Comparison of ENCODE assay signal across 22 cellular contexts in the genomic region with DNA sequence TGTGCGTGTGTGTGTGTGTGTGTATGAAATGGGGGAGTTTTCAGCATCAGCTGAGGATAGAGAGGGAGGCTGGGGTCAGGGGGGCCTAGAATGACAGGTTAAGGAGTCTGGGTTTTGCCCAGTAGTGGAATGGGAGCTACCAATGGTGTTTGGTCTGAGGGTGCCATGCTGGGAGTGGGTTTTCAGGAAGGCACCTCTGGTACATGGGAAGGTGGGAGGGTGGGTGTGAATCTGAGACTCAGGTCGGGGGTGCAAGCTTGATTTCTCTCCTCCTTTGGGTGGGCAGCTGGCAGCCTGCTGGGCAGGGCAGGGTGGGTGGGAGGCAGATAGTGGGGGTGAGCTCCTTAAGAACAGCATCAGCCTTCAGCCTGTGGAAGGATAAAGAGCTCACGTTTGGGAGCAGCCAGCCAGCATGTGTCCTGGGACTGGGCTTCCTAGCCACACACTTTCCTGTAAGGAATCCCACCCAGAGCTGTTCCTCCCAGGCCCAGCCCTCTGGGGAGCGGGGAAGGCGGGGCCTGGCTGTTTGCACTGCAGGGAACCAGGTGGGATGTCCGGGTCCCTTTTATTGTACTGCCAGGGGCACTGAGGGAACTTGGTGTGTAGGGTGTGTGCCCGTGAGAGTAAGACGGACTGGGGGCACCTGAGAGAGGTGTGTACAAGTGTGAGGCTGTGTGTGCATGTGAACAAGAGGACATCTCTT.
"Had no signal": no experiment of that assay in that cellular context is flagged by ENCODE, and none has a peak within 500 bp of the region (broad histone marks: within the 10 kb centered on the region; RNA-seq: fewer than 3 reads in every experiment).

No MANE protein-coding gene starts in this region.

- H3K79me2 ChIP-seq: parathyroid adenoma had no signal

- H3K27ac Mint-ChIP-seq: activated B cell treated with CpG ODN at 0.5 μM for 24 hours; activated naive CD8-positive, alpha-beta T cell treated with anti-CD3 and anti-CD28 coated beads, Interleukin-2, amount 50 U/mL, for 24 hours; activated T-cell treated with anti-CD3 and anti-CD28 coated beads, Interleukin-2, amount 50 U/mL, for 72 hours; immature natural killer cell; natural killer cell; T-helper 1 cell treated with Interleukin-12 subunit alpha and Interleukin-12 subunit beta and Interleukin-4 antibody, amounts not matched to agents 30 μg/mL and 1 μg/mL, for 36 hours had no signal

- H3K9ac ChIP-seq: parathyroid adenoma had no signal

- H3K9me3 ChIP-seq: upper lobe of left lung had no signal

- DNase-seq: activated B cell treated with CpG ODN at 0.5 μM for 24 hours; activated CD4-positive, alpha-beta T cell treated with anti-CD3 and anti-CD28 coated beads for 4 hours; activated gamma-delta T cell; activated naive CD4-positive, alpha-beta T cell treated with anti-CD3 and anti-CD28 coated beads, Interleukin-2, amount 50 U/mL, for 16 hours; activated naive CD8-positive, alpha-beta T cell treated with anti-CD3 and anti-CD28 coated beads, Interleukin-2, amount 50 U/mL, for 24 hours; activated T-cell treated with anti-CD3 and anti-CD28 coated beads, Interleukin-2, amount 50 U/mL, for 72 hours; cortex of kidney; erythroblast; foreskin keratinocyte; immature natural killer cell; left ventricle myocardium superior; midbrain; natural killer cell; right cardiac atrium; stimulated activated CD4-positive, alpha-beta T cell treated with anti-CD3 and anti-CD28 coated beads, Interleukin-12 subunit alpha, Interleukin-12 subunit beta, amount 100 ng/mL, for 4 hours; stimulated activated CD4-positive, alpha-beta T cell treated with anti-CD3 and anti-CD28 coated beads, Interleukin-4, amount 100 ng/mL, for 4 hours; stimulated activated naive CD8-positive, alpha-beta T cell treated with anti-CD3 and anti-CD28 coated beads, Interleukin-15, Interleukin-2, amounts not matched to agents 100 U/mL and 50 U/mL, for 24 hours; T1000; upper lobe of left lung had no signal

- H3K36me3 ChIP-seq: upper lobe of left lung had no signal

- H3K36me3 Mint-ChIP-seq: immature natural killer cell, natural killer cell had no signal

- H3K4me1 Mint-ChIP-seq: activated B cell treated with CpG ODN at 0.5 μM for 24 hours; activated naive CD8-positive, alpha-beta T cell treated with anti-CD3 and anti-CD28 coated beads, Interleukin-2, amount 50 U/mL, for 24 hours; immature natural killer cell; natural killer cell had no signal

- H3K4me3 Mint-ChIP-seq: activated B cell treated with CpG ODN at 0.5 μM for 24 hours; activated naive CD8-positive, alpha-beta T cell treated with anti-CD3 and anti-CD28 coated beads, Interleukin-2, amount 50 U/mL, for 24 hours; activated T-cell treated with anti-CD3 and anti-CD28 coated beads, Interleukin-2, amount 50 U/mL, for 72 hours; immature natural killer cell; natural killer cell; T-helper 1 cell treated with Interleukin-12 subunit alpha and Interleukin-12 subunit beta and Interleukin-4 antibody, amounts not matched to agents 30 μg/mL and 1 μg/mL, for 36 hours had no signal

- H3K9me3 Mint-ChIP-seq: activated B cell treated with CpG ODN at 0.5 μM for 24 hours; activated naive CD8-positive, alpha-beta T cell treated with anti-CD3 and anti-CD28 coated beads, Interleukin-2, amount 50 U/mL, for 24 hours; activated T-cell treated with anti-CD3 and anti-CD28 coated beads, Interleukin-2, amount 50 U/mL, for 72 hours; natural killer cell; T-helper 1 cell treated with Interleukin-12 subunit alpha and Interleukin-12 subunit beta and Interleukin-4 antibody, amounts not matched to agents 30 μg/mL and 1 μg/mL, for 36 hours had no signal

- H3K4me3 ChIP-seq: upper lobe of left lung had no signal

- H3K27ac ChIP-seq: foreskin keratinocyte, parathyroid adenoma, upper lobe of left lung had no signal

- FAIRE-seq: endometrium had no signal

- H2AFZ ChIP-seq: parathyroid adenoma had no signal

- H3K4me1 ChIP-seq: foreskin keratinocyte, parathyroid adenoma had no signal

- ATAC-seq: activated naive CD8-positive, alpha-beta T cell treated with anti-CD3 and anti-CD28 coated beads, Interleukin-2, amount 50 U/mL, for 24 hours; activated T-cell treated with anti-CD3 and anti-CD28 coated beads, Interleukin-2, amount 50 U/mL, for 72 hours; foreskin keratinocyte; left ventricle myocardium superior; right cardiac atrium; stimulated activated naive CD8-positive, alpha-beta T cell treated with anti-CD3 and anti-CD28 coated beads, Interleukin-15, Interleukin-2, amounts not matched to agents 100 U/mL and 50 U/mL, for 24 hours had no signal
